Comparison of ENCODE assay signal across 9 cellular contexts in genomic region chrX:152958047-152958446, GRCh38. TPM values are rescaled to one million over a fixed set of nuclear protein-coding genes. Genes with fewer than 3 reads are reported as not detected.
DNase-seq lines count a peak whose midpoint lies in the region; ATAC-seq, FAIRE-seq and TF ChIP-seq lines count a peak whose summit lies in the region.
"Had no signal": no experiment of that assay in that cellular context is flagged by ENCODE, and none has a peak within 500 bp of the region (broad histone marks: within the 10 kb centered on the region; RNA-seq: fewer than 3 reads in every experiment).

No MANE protein-coding gene starts in this region.

- no peaks in the 10 kb centered on the region for H3K9me3 ChIP-seq in SK-N-MC (ENCODE audit: low read depth, low read length)
- H3K9me3 ChIP-seq in iPS-15b (ENCODE audit: control insufficient read depth, insufficient read depth, low read length) = peaks cover 2% of the 10 kb centered on the region
- H3K9me3 ChIP-seq in transverse colon = no peaks in the 10 kb centered on the region

- H3K4me3 ChIP-seq in SK-N-MC (peak overlapping the region; percentile 68), iPS-15b (ENCODE audit: low read depth, low read length) (peak overlapping the region; percentile 39), transverse colon (no peak overlapping the region)

- H3K27me3 Mint-ChIP-seq in activated naive CD4-positive, alpha-beta T cell treated with anti-CD3 and anti-CD28 coated beads, Interleukin-2, amount 50 U/mL, for 24 hours = no peaks in the 10 kb centered on the region

- FAIRE-seq in HTR-8/SVneo (lab: Jason Lieb, UNC) = no peak

- H3K4me1 Mint-ChIP-seq in activated naive CD4-positive, alpha-beta T cell treated with anti-CD3 and anti-CD28 coated beads, Interleukin-2, amount 50 U/mL, for 24 hours = peaks cover 9% of the 10 kb centered on the region

- TF ChIP-seq CTCF in transverse colon (IDR thresholded peaks at IDR 0.05) = no peak

- no peak for ATAC-seq in HG03159 (IDR thresholded peaks at IDR 0.05; ENCODE audit: unreplicated experiment)

- intact Hi-C loops in transverse colon (cut with DNase I; ENCODE audit: low total_unique reads) = loop anchor here (5.0 kb wide), 1 partner anchor 1574 kb away; no protein-coding TSS in a partner anchor

- no peaks in the 10 kb centered on the region for H3K9me3 Mint-ChIP-seq in activated naive CD4-positive, alpha-beta T cell treated with anti-CD3 and anti-CD28 coated beads, Interleukin-2, amount 50 U/mL, for 24 hours

- DNase-seq in activated naive CD4-positive, alpha-beta T cell (lab: John Stamatoyannopoulos, UW) = no peak
- DNase-seq in SK-N-MC (ENCODE audit: low read depth, low spot score) = no peak
- no peak for DNase-seq in transverse colon
- no peak for DNase-seq in HTR-8/SVneo (ENCODE audit: insufficient read length, low spot score)
- no peak for DNase-seq in activated gamma-delta T cell (lab: John Stamatoyannopoulos, UW)

- H3K27ac Mint-ChIP-seq in activated naive CD4-positive, alpha-beta T cell treated with anti-CD3 and anti-CD28 coated beads, Interleukin-2, amount 50 U/mL, for 24 hours = peak overlapping the region; percentile 97

- H3K27me3 ChIP-seq in iPS-15b (ENCODE audit: control insufficient read depth, insufficient read depth, low read length) (no peaks in the 10 kb centered on the region), transverse colon (no peaks in the 10 kb centered on the region)

- H3K4me1 ChIP-seq in iPS-15b (ENCODE audit: control insufficient read depth, insufficient read depth, low read length) = no peaks in the 10 kb centered on the region
- H3K4me1 ChIP-seq in transverse colon = peaks cover 0 to 4% (median 0%) of the 10 kb centered on the region in 4 donors

- H3K36me3 ChIP-seq in SK-N-MC (ENCODE audit: insufficient read depth, low read length) (no peaks in the 10 kb centered on the region), iPS-15b (ENCODE audit: control insufficient read depth, insufficient read depth, low read length) (no peaks in the 10 kb centered on the region), transverse colon (no peaks in the 10 kb centered on the region)

- H3K36me3 Mint-ChIP-seq in activated naive CD4-positive, alpha-beta T cell treated with anti-CD3 and anti-CD28 coated beads, Interleukin-2, amount 50 U/mL, for 24 hours = no peaks in the 10 kb centered on the region

- no peak for TF ChIP-seq EP300 in transverse colon (IDR thresholded peaks at IDR 0.05; ENCODE audit: low read depth)

- no peak for TF ChIP-seq POLR2A in transverse colon (IDR thresholded peaks at IDR 0.05)

- peak overlapping the region; percentile 74 for H3K4me3 Mint-ChIP-seq in activated naive CD4-positive, alpha-beta T cell treated with anti-CD3 and anti-CD28 coated beads, Interleukin-2, amount 50 U/mL, for 24 hours

- H3K27ac ChIP-seq in SK-N-MC (no peak overlapping the region), transverse colon (peak overlapping the region; percentile 66 to 80 (median 74))

- H3K9ac ChIP-seq in SK-N-MC (ENCODE audit: insufficient read length) (peak overlapping the region; percentile 47), iPS-15b (ENCODE audit: low read depth, low read length) (no peak overlapping the region)

- 80 to 82% methylated on average over 2 to 5 of the region's 5 CpGs for WGBS in transverse colon (ENCODE audit: low coverage in 1 of 2), 2 donors

- in situ Hi-C loops in transverse colon (cut with MboI; ENCODE audit: low pct_ligation_motif_present in 1 of 4, low pct_unique_long_range_greater_than_20kb in 1 of 4, low sequenced_read_pairs in 3 of 4) = loop anchor here (25.0 kb wide), 4 partner anchors 554 to 1579 kb away; partner anchors contain the start of genes PNCK (in 4 of the 4), ARHGAP4 (in 1 of the 4), ATP2B3 (in 1 of the 4) and G6PD (in 1 of the 4)

RNA-seq across cellular contexts. Expression of gene PNMA5, which starts 35.9 kb away (rescaled TPM):
- not detected for total RNA-seq in transverse colon
- total RNA-seq: LHCN-M2 had no signal

Comparison
In these comparisons a context has a peak if more than half of its experiments do, and no peak if none do; other contexts are left out.
1. H3K4me3 ChIP-seq: peak in SK-N-MC (single experiment) and iPS-15b (single experiment); none in transverse colon (0 of 4).